18 cellular contexts compared by ENCODE assay signal in genomic region chr9:69143291-69143690, GRCh38.
"Had no signal": no experiment of that assay in that cellular context is flagged by ENCODE, and none has a peak within 500 bp of the region (broad histone marks: within the 10 kb centered on the region; RNA-seq: fewer than 3 reads in every experiment).

No MANE protein-coding gene starts in this region.

- H3K27me3 ChIP-seq: brain microvascular endothelial cell, gastrocnemius medialis, heart left ventricle, pancreas, thyroid gland had no signal

- ATAC-seq: esophagus mucosa; gastrocnemius medialis; naive thymus-derived CD4-positive, alpha-beta T cell; pancreas; stimulated activated memory B cell treated with anti-CD40 and anti-IgM and Interleukin-4, amounts not matched to agents 10 μg/mL and 1 μg/mL and 100 μg/mL, for 72 hours had no signal

- FAIRE-seq: pancreas, TTC549 had no signal

- H3K36me3 Mint-ChIP-seq: activated naive CD8-positive, alpha-beta T cell treated with anti-CD3 and anti-CD28 coated beads, Interleukin-2, amount 10 ng/mL, durations not matched to agents 7 days and 5 days; stimulated activated memory B cell treated with anti-CD40 and anti-IgM and Interleukin-4, amounts not matched to agents 10 μg/mL and 1 μg/mL and 100 μg/mL, for 72 hours had no signal

- DNase-seq: activated CD4-positive, alpha-beta T cell treated with anti-CD3 and anti-CD28 coated beads, Interleukin-2, amount 10 ng/mL, durations not matched to agents 24 days and 14 days; activated CD4-positive, CD25-positive, alpha-beta regulatory T cell; activated CD8-positive, alpha-beta memory T cell treated with anti-CD3 and anti-CD28 coated beads for 24 hours; activated gamma-delta T cell treated with Interleukin-2 at 50 U/mL for 16 hours; activated naive CD8-positive, alpha-beta T cell treated with anti-CD3 and anti-CD28 coated beads, Interleukin-2, amount 10 ng/mL, durations not matched to agents 7 days and 5 days; anterior cingulate cortex; brain microvascular endothelial cell; gastrocnemius medialis; naive thymus-derived CD4-positive, alpha-beta T cell; pancreas; retina; SW 1271; thyroid gland had no signal

- H3K4me3 ChIP-seq: gastrocnemius medialis, heart left ventricle, lung, pancreas, thyroid gland had no signal

- H3K9me3 ChIP-seq: gastrocnemius medialis, heart left ventricle, pancreas, thyroid gland had no signal

- H3K36me3 ChIP-seq: brain microvascular endothelial cell, gastrocnemius medialis, heart left ventricle, pancreas, thyroid gland had no signal

- H3K4me1 ChIP-seq: gastrocnemius medialis, pancreas had no signal

- H3K27ac ChIP-seq: brain microvascular endothelial cell, gastrocnemius medialis, pancreas, thyroid gland had no signal

- H3K27ac Mint-ChIP-seq: activated CD4-positive, alpha-beta T cell treated with anti-CD3 and anti-CD28 coated beads, Interleukin-2, amount 10 ng/mL, durations not matched to agents 24 days and 14 days; activated naive CD8-positive, alpha-beta T cell treated with anti-CD3 and anti-CD28 coated beads, Interleukin-2, amount 10 ng/mL, durations not matched to agents 7 days and 5 days; naive thymus-derived CD4-positive, alpha-beta T cell; stimulated activated memory B cell treated with anti-CD40 and anti-IgM and Interleukin-4, amounts not matched to agents 10 μg/mL and 1 μg/mL and 100 μg/mL, for 72 hours had no signal

- H3K9me3 Mint-ChIP-seq: activated CD4-positive, alpha-beta T cell treated with anti-CD3 and anti-CD28 coated beads, Interleukin-2, amount 10 ng/mL, durations not matched to agents 24 days and 14 days; activated naive CD8-positive, alpha-beta T cell treated with anti-CD3 and anti-CD28 coated beads, Interleukin-2, amount 10 ng/mL, durations not matched to agents 7 days and 5 days; naive thymus-derived CD4-positive, alpha-beta T cell; stimulated activated memory B cell treated with anti-CD40 and anti-IgM and Interleukin-4, amounts not matched to agents 10 μg/mL and 1 μg/mL and 100 μg/mL, for 72 hours had no signal
